In the genomic region with DNA sequence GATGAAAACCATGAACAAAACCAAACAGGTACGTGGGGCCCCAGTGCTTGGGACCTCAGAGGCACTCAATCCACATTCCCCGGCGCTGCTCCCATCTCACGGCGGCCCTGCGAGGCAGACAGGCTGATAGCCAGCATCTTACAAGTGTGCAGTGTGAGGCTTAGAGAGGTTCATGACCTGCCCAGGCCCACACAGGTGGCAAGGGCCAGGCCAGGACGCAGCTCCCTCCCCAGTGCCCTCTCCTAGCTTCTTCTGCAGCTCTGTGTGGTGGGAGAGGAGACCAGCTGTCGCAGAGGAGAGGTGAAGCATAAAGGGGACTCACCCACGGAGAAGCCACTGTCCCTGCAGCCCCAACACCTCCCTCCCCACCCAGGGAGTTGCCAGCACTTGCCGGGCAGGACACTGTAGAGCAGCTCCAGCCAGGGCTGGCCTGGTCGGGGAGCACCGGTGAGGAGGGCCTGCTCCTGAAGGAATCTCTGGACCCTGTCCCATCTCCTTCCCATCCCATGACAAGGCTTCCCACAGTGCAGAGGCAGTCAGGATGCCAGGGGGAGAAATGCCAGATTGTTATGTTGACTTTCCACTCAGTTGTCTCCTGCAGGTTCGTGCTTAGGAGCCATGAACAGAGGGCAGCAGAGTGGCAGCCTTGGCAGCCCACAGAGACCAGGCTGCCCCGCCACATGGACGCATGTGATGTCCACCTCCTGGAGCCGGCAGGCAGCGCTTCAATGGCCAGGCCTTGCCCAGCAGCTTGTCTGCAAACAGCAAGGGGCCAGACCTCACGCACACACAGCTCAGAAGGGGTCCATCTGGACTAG, we compare ENCODE assay signal across 24 cellular contexts.
DNase-seq lines count a peak whose midpoint lies in the region; ATAC-seq and TF ChIP-seq lines count a peak whose summit lies in the region.
"Had no signal": no experiment of that assay in that cellular context is flagged by ENCODE, and none has a peak within 500 bp of the region (broad histone marks: within the 10 kb centered on the region; RNA-seq: fewer than 3 reads in every experiment).

No MANE protein-coding gene starts in this region.

- no peaks in the 10 kb centered on the region for H3K4me1 ChIP-seq in endodermal cell (ENCODE audit: control insufficient read depth, insufficient read depth, low read length)
- H3K4me1 ChIP-seq in naive thymus-derived CD4-positive, alpha-beta T cell (ENCODE audit: control insufficient read depth in 2 of 2, insufficient read depth in 2 of 2, low read length in 2 of 2): no peaks in the 10 kb centered on the region
- H3K4me1 ChIP-seq in upper lobe of right lung: no peaks in the 10 kb centered on the region
- H3K4me1 ChIP-seq: BLaER1 treated with 17β-estradiol and CSF1 and Interleukin-3, amounts not matched to agents 10 nM and 100 nM; SJCRH30 had no signal

- peaks cover 6% of the 10 kb centered on the region for H3K27me3 ChIP-seq in endodermal cell (ENCODE audit: control insufficient read depth, insufficient read depth, low read length, poor library complexity, severe bottlenecking)
- H3K27me3 ChIP-seq in naive thymus-derived CD4-positive, alpha-beta T cell (ENCODE audit: control insufficient read depth in 2 of 2, insufficient read depth in 2 of 2, low read length in 2 of 2): no peaks in the 10 kb centered on the region
- H3K27me3 ChIP-seq in upper lobe of right lung: no peaks in the 10 kb centered on the region
- H3K27me3 ChIP-seq: BLaER1 treated with 17β-estradiol and CSF1 and Interleukin-3, amounts not matched to agents 10 nM and 100 nM; SJCRH30 had no signal

- ATAC-seq in natural killer cell treated with Interleukin-12 subunit alpha and Interleukin-12 subunit beta and Interleukin-15 and Interleukin-18, amount 100 ng/mL, for 72 hours: peak; percentile 41 to 55
- ATAC-seq in natural killer cell: no peak
- ATAC-seq in naive thymus-derived CD4-positive, alpha-beta T cell: no peak
- ATAC-seq in upper lobe of right lung: peak; percentile 44
- ATAC-seq in HG03139 (IDR thresholded peaks at IDR 0.05; ENCODE audit: unreplicated experiment): no peak
- ATAC-seq: HepG2 had no signal

- CTCF ChIA-PET in naive thymus-derived CD4-positive, alpha-beta T cell (lab: Charles Lee): interaction anchor here (2.2 kb wide), 1 partner anchor 26 kb away, joined by 6 read pairs; no protein-coding TSS in a partner anchor

- no peak for DNase-seq in natural killer cell treated with Interleukin-12 subunit alpha and Interleukin-12 subunit beta and Interleukin-15 and Interleukin-18, amount 100 ng/mL, for 72 hours (ENCODE audit: low spot score)
- DNase-seq in natural killer cell: no peak
- peak; percentile 37 for DNase-seq in endodermal cell
- no peak for DNase-seq in naive thymus-derived CD4-positive, alpha-beta T cell
- no peak for DNase-seq in upper lobe of right lung
- no peak for DNase-seq in RKO (ENCODE audit: low spot score)
- DNase-seq in ureter (ENCODE audit: low spot score): no peak
- DNase-seq: 8988T; Calu3; CD8-positive, alpha-beta memory T cell; EL; GM23248; H9; HFFc6; KBM-7; NCI-H1092; NCI-H1436; NCI-H187 treated with DMSO at 0.1 percent for 48 hours; NCI-H748 treated with DMSO at 0.1 percent for 48 hours; NK-92 treated with Interleukin-12 subunit alpha and Interleukin-12 subunit beta, amount 100 ng/mL, for 24 hours; SJCRH30 had no signal

- H3K4me3 Mint-ChIP-seq in natural killer cell treated with Interleukin-12 subunit alpha and Interleukin-12 subunit beta and Interleukin-15 and Interleukin-18, amount 100 ng/mL, for 72 hours: no peak overlapping the region
- H3K4me3 Mint-ChIP-seq in natural killer cell (no peak overlapping the region), endodermal cell (no peak overlapping the region)
- H3K4me3 Mint-ChIP-seq in naive thymus-derived CD4-positive, alpha-beta T cell: peak overlapping the region in 2 of 10 donors; percentile 30 to 55
- H3K4me3 Mint-ChIP-seq: CD8-positive, alpha-beta memory T cell; H9; HFFc6 had no signal

- no peak overlapping the region for H3K9ac ChIP-seq in endodermal cell (ENCODE audit: extremely low read depth, low read length, poor library complexity, severe bottlenecking)
- H3K9ac ChIP-seq: BLaER1 treated with 17β-estradiol and CSF1 and Interleukin-3, amounts not matched to agents 10 nM and 100 nM; GM23248 had no signal

- H3K36me3 ChIP-seq in endodermal cell (ENCODE audit: control insufficient read depth, insufficient read depth, low read length) (no peaks in the 10 kb centered on the region), upper lobe of right lung (no peaks in the 10 kb centered on the region)
- H3K36me3 ChIP-seq in naive thymus-derived CD4-positive, alpha-beta T cell (ENCODE audit: control insufficient read depth in 2 of 3, insufficient read depth in 3 of 3, low read length in 3 of 3): no peaks in the 10 kb centered on the region
- H3K36me3 ChIP-seq: BLaER1 treated with 17β-estradiol and CSF1 and Interleukin-3, amounts not matched to agents 10 nM and 100 nM; SJCRH30 had no signal

- H3K4me1 Mint-ChIP-seq in natural killer cell treated with Interleukin-12 subunit alpha and Interleukin-12 subunit beta and Interleukin-15 and Interleukin-18, amount 100 ng/mL, for 72 hours (ENCODE audit: low read depth in 2 of 2): peaks cover 0 to 2% of the 10 kb centered on the region in 2 donors
- H3K4me1 Mint-ChIP-seq in natural killer cell: no peaks in the 10 kb centered on the region
- no peaks in the 10 kb centered on the region for H3K4me1 Mint-ChIP-seq in endodermal cell
- H3K4me1 Mint-ChIP-seq in naive thymus-derived CD4-positive, alpha-beta T cell: peaks cover 7 to 27% (median 16%) of the 10 kb centered on the region in 7 donors

- POLR2A ChIA-PET in naive thymus-derived CD4-positive, alpha-beta T cell (lab: Charles Lee): interaction anchor here (0.6 kb wide), 1 partner anchor 82 kb away, joined by 3 read pairs; no protein-coding TSS in a partner anchor

- H3K9me3 Mint-ChIP-seq in natural killer cell treated with Interleukin-12 subunit alpha and Interleukin-12 subunit beta and Interleukin-15 and Interleukin-18, amount 100 ng/mL, for 72 hours: no peaks in the 10 kb centered on the region
- H3K9me3 Mint-ChIP-seq in natural killer cell (no peaks in the 10 kb centered on the region), endodermal cell (no peaks in the 10 kb centered on the region)
- peaks cover 0 to 4% (median 0%) of the 10 kb centered on the region in 11 donors for H3K9me3 Mint-ChIP-seq in naive thymus-derived CD4-positive, alpha-beta T cell
- H3K9me3 Mint-ChIP-seq: CD8-positive, alpha-beta memory T cell; HFFc6 had no signal

- no peak for TF ChIP-seq CTCF in natural killer cell (IDR thresholded peaks at IDR 0.05)
- no peak for TF ChIP-seq CTCF in endodermal cell (conservative IDR thresholded peaks at IDR 0.05)
- TF ChIP-seq CTCF in upper lobe of right lung (IDR thresholded peaks at IDR 0.05): no peak

- no peak overlapping the region for H3K27ac ChIP-seq in endodermal cell (ENCODE audit: low read depth, low read length)
- H3K27ac ChIP-seq in naive thymus-derived CD4-positive, alpha-beta T cell (ENCODE audit: low read depth, low read length): no peak overlapping the region
- H3K27ac ChIP-seq in upper lobe of right lung: no peak overlapping the region
- H3K27ac ChIP-seq: BLaER1 treated with 17β-estradiol and CSF1 and Interleukin-3, amounts not matched to agents 10 nM and 100 nM; GM23248; SJCRH30 had no signal

- WGBS in endodermal cell (ENCODE audit: insufficient coverage in 1 of 2, insufficient read length in 1 of 2), 2 experiments: 87 to 92% methylated on average over 8 to 18 of the region's 18 CpGs

- intact Hi-C loops in natural killer cell (cut with micrococcal nuclease): no loop called here
- intact Hi-C loops in naive thymus-derived CD4-positive, alpha-beta T cell (cut with micrococcal nuclease): no loop called here
- intact Hi-C loops in upper lobe of right lung (cut with DNase I): no loop called here

- H3K4me3 ChIP-seq in endodermal cell (ENCODE audit: low read length) (no peak overlapping the region), upper lobe of right lung (no peak overlapping the region)
- no peak overlapping the region for H3K4me3 ChIP-seq in naive thymus-derived CD4-positive, alpha-beta T cell (ENCODE audit: low read length)
- H3K4me3 ChIP-seq: BLaER1 treated with 17β-estradiol and CSF1 and Interleukin-3, amounts not matched to agents 10 nM and 100 nM; GM23248; SJCRH30 had no signal

- H3K27me3 Mint-ChIP-seq in natural killer cell treated with Interleukin-12 subunit alpha and Interleukin-12 subunit beta and Interleukin-15 and Interleukin-18, amount 100 ng/mL, for 72 hours: peaks cover 2 to 6% of the 10 kb centered on the region in 2 donors
- peaks cover 0 to 2% of the 10 kb centered on the region in 2 donors for H3K27me3 Mint-ChIP-seq in natural killer cell (ENCODE audit: low read depth in 2 of 2)
- peaks cover 4% of the 10 kb centered on the region for H3K27me3 Mint-ChIP-seq in endodermal cell (ENCODE audit: insufficient read depth)
- H3K27me3 Mint-ChIP-seq in naive thymus-derived CD4-positive, alpha-beta T cell: no peaks in the 10 kb centered on the region

- H3K36me3 Mint-ChIP-seq in natural killer cell treated with Interleukin-12 subunit alpha and Interleukin-12 subunit beta and Interleukin-15 and Interleukin-18, amount 100 ng/mL, for 72 hours: no peaks in the 10 kb centered on the region
- H3K36me3 Mint-ChIP-seq in natural killer cell (no peaks in the 10 kb centered on the region), endodermal cell (ENCODE audit: low read depth) (no peaks in the 10 kb centered on the region)
- peaks cover 0 to 31% (median 9%) of the 10 kb centered on the region in 5 donors for H3K36me3 Mint-ChIP-seq in naive thymus-derived CD4-positive, alpha-beta T cell

- no peak overlapping the region for H3K27ac Mint-ChIP-seq in natural killer cell treated with Interleukin-12 subunit alpha and Interleukin-12 subunit beta and Interleukin-15 and Interleukin-18, amount 100 ng/mL, for 72 hours
- no peak overlapping the region for H3K27ac Mint-ChIP-seq in natural killer cell
- H3K27ac Mint-ChIP-seq in endodermal cell: no peak overlapping the region
- peak overlapping the region in 5 of 9 donors; percentile 18 to 71 (median 50) for H3K27ac Mint-ChIP-seq in naive thymus-derived CD4-positive, alpha-beta T cell
- H3K27ac Mint-ChIP-seq: HFFc6 had no signal

- no peaks in the 10 kb centered on the region for H3K9me3 ChIP-seq in endodermal cell (ENCODE audit: control insufficient read depth, low read length)
- no peaks in the 10 kb centered on the region for H3K9me3 ChIP-seq in naive thymus-derived CD4-positive, alpha-beta T cell (ENCODE audit: control insufficient read depth in 2 of 3, low read length in 3 of 3)
- no peaks in the 10 kb centered on the region for H3K9me3 ChIP-seq in upper lobe of right lung
- H3K9me3 ChIP-seq: BLaER1 treated with 17β-estradiol and CSF1 and Interleukin-3, amounts not matched to agents 10 nM and 100 nM; SJCRH30 had no signal

Comparison
In these comparisons a context has a peak if more than half of its experiments do, and no peak if none do; other contexts are left out.
1. ATAC-seq: peak in natural killer cell treated with Interleukin-12 subunit alpha and Interleukin-12 subunit beta and Interleukin-15 and Interleukin-18, amount 100 ng/mL, for 72 hours (2 of 2) and upper lobe of right lung (single experiment); none in natural killer cell (0 of 3), naive thymus-derived CD4-positive, alpha-beta T cell (single experiment) and HG03139 (single experiment).
2. H3K27ac Mint-ChIP-seq: peak in naive thymus-derived CD4-positive, alpha-beta T cell (5 of 9); none in natural killer cell treated with Interleukin-12 subunit alpha and Interleukin-12 subunit beta and Interleukin-15 and Interleukin-18, amount 100 ng/mL, for 72 hours (0 of 2), natural killer cell (0 of 2) and endodermal cell (single experiment).